In the genomic region with DNA sequence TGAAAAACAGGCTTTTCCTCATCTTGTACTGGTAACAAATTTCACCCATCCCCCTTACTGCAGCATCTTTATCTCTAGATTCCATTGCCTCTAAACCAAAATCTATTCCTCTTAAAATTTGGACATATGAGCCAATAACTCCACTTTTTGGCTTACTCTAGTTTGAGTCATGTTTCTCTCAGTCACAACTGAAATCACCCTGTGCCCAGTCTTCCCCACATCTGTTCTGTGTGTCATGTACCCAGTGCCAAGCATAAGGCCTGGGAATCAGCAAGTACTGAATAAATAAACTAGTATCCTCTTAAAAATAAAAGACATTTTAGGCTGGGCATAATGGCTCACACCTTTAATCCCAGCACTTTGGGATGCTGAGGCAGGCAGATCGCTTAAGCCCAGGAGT, we compare ENCODE assay signal across 30 cellular contexts.
"Had no signal": no experiment of that assay in that cellular context is flagged by ENCODE, and none has a peak within 500 bp of the region (broad histone marks: within the 10 kb centered on the region; RNA-seq: fewer than 3 reads in every experiment).

No MANE protein-coding gene starts in this region.

- DNase-seq: activated B cell treated with CpG ODN at 0.5 μM for 24 hours; activated CD4-positive, alpha-beta T cell treated with anti-CD3 and anti-CD28 coated beads, Interleukin-2, amount 50 U/mL, for 1 hour; activated CD8-positive, alpha-beta T cell treated with anti-CD3 and anti-CD28 coated beads for 36 hours; activated gamma-delta T cell treated with Interleukin-2 at 50 U/mL for 16 hours; activated naive CD4-positive, alpha-beta T cell treated with anti-CD3 and anti-CD28 coated beads, Interleukin-2, amount 50 U/mL, for 16 hours; activated T-cell treated with anti-CD3 and anti-CD28 coated beads, Interleukin-2, amount 50 U/mL, for 4 hours; amniotic stem cell; brain microvascular endothelial cell; central memory CD4-positive, alpha-beta T cell; foreskin melanocyte; heart right ventricle; natural killer cell; occipital lobe; psoas muscle; sigmoid colon; stimulated activated CD4-positive, alpha-beta T cell treated with anti-CD3 and anti-CD28 coated beads, Interleukin-1b, Interleukin-23, amount 100 ng/mL, for 48 hours; stimulated activated CD4-positive, alpha-beta T cell treated with anti-CD3 and anti-CD28 coated beads, Interleukin-4, amount 100 ng/mL, for 4 hours; stimulated activated CD8-positive, alpha-beta memory T cell treated with anti-CD3 and anti-CD28 coated beads, Interleukin-4, amount 100 ng/mL, for 48 hours; stimulated activated naive CD8-positive, alpha-beta T cell treated with anti-CD3 and anti-CD28 coated beads, Interleukin-15, amount 100 ng/mL, for 72 hours; T-helper 17 cell; T1000; thyroid gland; upper lobe of left lung had no signal

- H3K27ac Mint-ChIP-seq: activated B cell treated with CpG ODN at 0.5 μM for 24 hours; activated CD8-positive, alpha-beta T cell treated with anti-CD3 and anti-CD28 coated beads for 36 hours; activated T-helper 17 cell treated with anti-CD3 and anti-CD28 coated beads, Interleukin-2, amount 50 U/mL, for 72 hours; natural killer cell; neural progenitor cell; stimulated activated memory B cell treated with anti-CD40 and anti-IgM and Interleukin-4, amounts not matched to agents 10 μg/mL and 1 μg/mL and 100 μg/mL, for 72 hours; stimulated activated naive CD8-positive, alpha-beta T cell treated with anti-CD3 and anti-CD28 coated beads, Interleukin-15, amount 100 ng/mL, for 72 hours; T-helper 17 cell had no signal

- H3K27me3 Mint-ChIP-seq: activated B cell treated with CpG ODN at 0.5 μM for 24 hours; activated CD8-positive, alpha-beta T cell treated with anti-CD3 and anti-CD28 coated beads for 36 hours; activated T-helper 17 cell treated with anti-CD3 and anti-CD28 coated beads, Interleukin-2, amount 50 U/mL, for 72 hours; stimulated activated naive CD8-positive, alpha-beta T cell treated with anti-CD3 and anti-CD28 coated beads, Interleukin-15, amount 100 ng/mL, for 72 hours; T-helper 17 cell had no signal

- H3K36me3 Mint-ChIP-seq: natural killer cell; neural progenitor cell; stimulated activated memory B cell treated with anti-CD40 and anti-IgM and Interleukin-4, amounts not matched to agents 10 μg/mL and 1 μg/mL and 100 μg/mL, for 72 hours had no signal

- H3K4me1 ChIP-seq: heart right ventricle, psoas muscle, sigmoid colon, upper lobe of left lung, vagina had no signal

- H3K27me3 ChIP-seq: brain microvascular endothelial cell, esophagus muscularis mucosa, heart right ventricle, neural progenitor cell, sigmoid colon, thyroid gland, upper lobe of left lung, vagina had no signal

- H3K9me3 ChIP-seq: esophagus muscularis mucosa, heart right ventricle, psoas muscle, sigmoid colon, thyroid gland, upper lobe of left lung, vagina had no signal

- H3K4me3 Mint-ChIP-seq: activated B cell treated with CpG ODN at 0.5 μM for 24 hours; activated CD8-positive, alpha-beta T cell treated with anti-CD3 and anti-CD28 coated beads for 36 hours; activated T-cell treated with anti-CD3 and anti-CD28 coated beads, Interleukin-2, amount 50 U/mL, for 4 hours; activated T-helper 17 cell treated with anti-CD3 and anti-CD28 coated beads, Interleukin-2, amount 50 U/mL, for 72 hours; natural killer cell; neural progenitor cell; stimulated activated memory B cell treated with anti-CD40 and anti-IgM and Interleukin-4, amounts not matched to agents 10 μg/mL and 1 μg/mL and 100 μg/mL, for 72 hours; stimulated activated naive CD8-positive, alpha-beta T cell treated with anti-CD3 and anti-CD28 coated beads, Interleukin-15, amount 100 ng/mL, for 72 hours; T-helper 17 cell had no signal

- H3K36me3 ChIP-seq: brain microvascular endothelial cell, esophagus muscularis mucosa, heart right ventricle, neural progenitor cell, sigmoid colon, thyroid gland, upper lobe of left lung, vagina had no signal

- H3K4me1 Mint-ChIP-seq: activated B cell treated with CpG ODN at 0.5 μM for 24 hours; activated T-helper 17 cell treated with anti-CD3 and anti-CD28 coated beads, Interleukin-2, amount 50 U/mL, for 72 hours; natural killer cell; stimulated activated memory B cell treated with anti-CD40 and anti-IgM and Interleukin-4, amounts not matched to agents 10 μg/mL and 1 μg/mL and 100 μg/mL, for 72 hours; stimulated activated naive CD8-positive, alpha-beta T cell treated with anti-CD3 and anti-CD28 coated beads, Interleukin-15, amount 100 ng/mL, for 72 hours; T-helper 17 cell had no signal

- H3K4me3 ChIP-seq: esophagus muscularis mucosa, heart right ventricle, neural progenitor cell, psoas muscle, sigmoid colon, smooth muscle cell, thyroid gland, upper lobe of left lung, vagina had no signal

- H3K27ac ChIP-seq: brain microvascular endothelial cell, esophagus muscularis mucosa, heart right ventricle, neural progenitor cell, parathyroid adenoma, psoas muscle, sigmoid colon, thyroid gland, upper lobe of left lung, vagina had no signal

- H3K9me3 Mint-ChIP-seq: activated CD8-positive, alpha-beta T cell treated with anti-CD3 and anti-CD28 coated beads for 36 hours; activated T-cell treated with anti-CD3 and anti-CD28 coated beads, Interleukin-2, amount 50 U/mL, for 4 hours; activated T-helper 17 cell treated with anti-CD3 and anti-CD28 coated beads, Interleukin-2, amount 50 U/mL, for 72 hours; natural killer cell; stimulated activated naive CD8-positive, alpha-beta T cell treated with anti-CD3 and anti-CD28 coated beads, Interleukin-15, amount 100 ng/mL, for 72 hours had no signal

- ATAC-seq: activated CD8-positive, alpha-beta T cell treated with anti-CD3 and anti-CD28 coated beads for 36 hours; activated T-cell treated with anti-CD3 and anti-CD28 coated beads, Interleukin-2, amount 50 U/mL, for 4 hours; activated T-helper 17 cell treated with anti-CD3 and anti-CD28 coated beads, Interleukin-2, amount 50 U/mL, for 72 hours; heart right ventricle; natural killer cell; psoas muscle; stimulated activated memory B cell treated with anti-CD40 and anti-IgM and Interleukin-4, amounts not matched to agents 10 μg/mL and 1 μg/mL and 100 μg/mL, for 72 hours; stimulated activated naive CD8-positive, alpha-beta T cell treated with anti-CD3 and anti-CD28 coated beads, Interleukin-15, amount 100 ng/mL, for 72 hours; T-helper 17 cell had no signal
